In genomic region chrX:36908801-36909403, GRCh38 we compare ENCODE assay signal across 8 cellular contexts.
DNase-seq lines count a peak whose midpoint lies in the region; ATAC-seq and TF ChIP-seq lines count a peak whose summit lies in the region.

No MANE protein-coding gene starts in this region.

- H3K4me1 ChIP-seq in Karpas-422 (ENCODE audit: low read length), result no peaks in the 10 kb centered on the region

- H3K4me3 ChIP-seq in AG04449 (ENCODE audit: low read depth, low read length), result no peak overlapping the region
- H3K4me3 ChIP-seq in Karpas-422 (ENCODE audit: low read length), result no peak overlapping the region

- CTCF ChIA-PET in AG04449 (lab: Yijun Ruan, JAX), result no interaction called here

- no peak overlapping the region for H3K9ac ChIP-seq in Karpas-422 (ENCODE audit: low read length)

- DNase-seq in AG04449 (ENCODE audit: low read depth, low spot score), result no peak
- DNase-seq in Karpas-422, result peak; percentile 77
- peak; percentile 39 for DNase-seq in SW480 (ENCODE audit: low spot score)
- DNase-seq in iris pigment epithelial cell (ENCODE audit: low read depth), result peak; percentile 40
- DNase-seq in activated CD4-positive, alpha-beta T cell treated with anti-CD3 and anti-CD28 coated beads, Interleukin-2, amount 50 U/mL, for 4 hours, result no peak
- DNase-seq in head of caudate nucleus, result no peak

- no peak overlapping the region for H2AFZ ChIP-seq in Karpas-422 (ENCODE audit: low read length)

- no peaks in the 10 kb centered on the region for H4K20me1 ChIP-seq in Karpas-422 (ENCODE audit: insufficient read depth, low read depth, low read length)

- H3K9me3 ChIP-seq in Karpas-422 (ENCODE audit: low read length), result no peaks in the 10 kb centered on the region

- intact Hi-C loops in head of caudate nucleus (cut with DNase I), result no loop called here

- H3K79me2 ChIP-seq in Karpas-422 (ENCODE audit: low read length), result no peaks in the 10 kb centered on the region

- peak; percentile 9 for TF ChIP-seq CTCF in AG04449 (IDR thresholded peaks at IDR 0.05; ENCODE audit: insufficient read depth, low read length, missing control alignments)

- H3K9me2 ChIP-seq in Karpas-422 (replicated peaks; ENCODE audit: insufficient read depth, low read length), result no peaks in the 10 kb centered on the region

- POLR2A ChIA-PET in AG04449 (lab: Yijun Ruan, JAX), result no interaction called here

- no peaks in the 10 kb centered on the region for H3K36me3 ChIP-seq in Karpas-422 (ENCODE audit: insufficient read depth, low read length)

- no peak overlapping the region for H3K27ac ChIP-seq in Karpas-422 (ENCODE audit: low read length)

- no peaks in the 10 kb centered on the region for H3K27me3 ChIP-seq in Karpas-422 (ENCODE audit: low read length)

- ATAC-seq in GM18861 (IDR thresholded peaks at IDR 0.05; ENCODE audit: unreplicated experiment) (peak; percentile 97), HG03095 (IDR thresholded peaks at IDR 0.05; ENCODE audit: unreplicated experiment) (no peak)

- H3K4me2 ChIP-seq in Karpas-422 (ENCODE audit: low read depth, low read length, poor library complexity, severe bottlenecking), result no peak overlapping the region

Comparison
In these comparisons a context has a peak if more than half of its experiments do, and no peak if none do; other contexts are left out.
1. DNase-seq: peak in Karpas-422 (single experiment), SW480 (single experiment) and iris pigment epithelial cell (single experiment); none in AG04449 (single experiment), activated CD4-positive, alpha-beta T cell treated with anti-CD3 and anti-CD28 coated beads, Interleukin-2, amount 50 U/mL, for 4 hours (0 of 2) and head of caudate nucleus (0 of 42).